Comparison of ENCODE assay signal across 1 cellular context in genomic region chr20:49283703-49284625, GRCh38.
TF ChIP-seq lines count a peak whose summit lies in the region.

No MANE protein-coding gene starts in this region.

TF ChIP-seq in H1, 55 proteins besides CTCF, POLR2A, EP300 and RAD21:
- TF ChIP-seq CHD2 (IDR thresholded peaks at IDR 0.05; ENCODE audit: low read length) (peak; percentile 29; the same call in 1 of the 2 replicates), BACH1 (IDR thresholded peaks at IDR 0.05; ENCODE audit: low read length) (no peak), POLR2AphosphoS5 (IDR thresholded peaks at IDR 0.05; ENCODE audit: low read depth, low read length) (peak; percentile 81), JUND (IDR thresholded peaks at IDR 0.05; ENCODE audit: low read length) (no peak), CREB1 (IDR thresholded peaks at IDR 0.05) (no peak), SUZ12 (IDR thresholded peaks at IDR 0.05; ENCODE audit: low read length) (no peak), TAF7 (optimal IDR thresholded peaks at IDR 0.05; ENCODE audit: borderline replicate concordance, low read depth, low read length) (peak; percentile 47), MAFK (IDR thresholded peaks at IDR 0.05; ENCODE audit: low read depth, low read length) (no peak), RFX5 (IDR thresholded peaks at IDR 0.05; ENCODE audit: borderline replicate concordance, low read depth, low read length) (no peak), EZH2 (IDR thresholded peaks at IDR 0.05; ENCODE audit: low read depth, low read length, severe bottlenecking) (no peak), RXRA (IDR thresholded peaks at IDR 0.05; ENCODE audit: insufficient read depth, low read depth, low read length) (no peak), GTF2F1 (IDR thresholded peaks at IDR 0.05; ENCODE audit: borderline replicate concordance, low read depth, low read length) (no peak), FOSL1 (IDR thresholded peaks at IDR 0.05; ENCODE audit: insufficient read depth, low read depth, low read length) (no peak), CHD7 (IDR thresholded peaks at IDR 0.05; ENCODE audit: insufficient replicate concordance, low read length) (no peak), YY1 (IDR thresholded peaks at IDR 0.05; ENCODE audit: low read depth, low read length) (no peak), SIN3A (conservative IDR thresholded peaks at IDR 0.05 in 1 of 2, IDR thresholded peaks at IDR 0.05 in 1 of 2; ENCODE audit: low read depth in 1 of 2, low read length in 2 of 2) (0 out of 4 replicates have a peak, but pooled peaks of 1 of the 2 experiments have one; percentile 51), POU5F1 (IDR thresholded peaks at IDR 0.05; ENCODE audit: low read depth, low read length) (no peak), TEAD4 (IDR thresholded peaks at IDR 0.05; ENCODE audit: low read depth, low read length) (no peak)
TF ChIP-seq in H1: peak in this region for 4.
